18 cellular contexts compared by ENCODE assay signal in the genomic region with DNA sequence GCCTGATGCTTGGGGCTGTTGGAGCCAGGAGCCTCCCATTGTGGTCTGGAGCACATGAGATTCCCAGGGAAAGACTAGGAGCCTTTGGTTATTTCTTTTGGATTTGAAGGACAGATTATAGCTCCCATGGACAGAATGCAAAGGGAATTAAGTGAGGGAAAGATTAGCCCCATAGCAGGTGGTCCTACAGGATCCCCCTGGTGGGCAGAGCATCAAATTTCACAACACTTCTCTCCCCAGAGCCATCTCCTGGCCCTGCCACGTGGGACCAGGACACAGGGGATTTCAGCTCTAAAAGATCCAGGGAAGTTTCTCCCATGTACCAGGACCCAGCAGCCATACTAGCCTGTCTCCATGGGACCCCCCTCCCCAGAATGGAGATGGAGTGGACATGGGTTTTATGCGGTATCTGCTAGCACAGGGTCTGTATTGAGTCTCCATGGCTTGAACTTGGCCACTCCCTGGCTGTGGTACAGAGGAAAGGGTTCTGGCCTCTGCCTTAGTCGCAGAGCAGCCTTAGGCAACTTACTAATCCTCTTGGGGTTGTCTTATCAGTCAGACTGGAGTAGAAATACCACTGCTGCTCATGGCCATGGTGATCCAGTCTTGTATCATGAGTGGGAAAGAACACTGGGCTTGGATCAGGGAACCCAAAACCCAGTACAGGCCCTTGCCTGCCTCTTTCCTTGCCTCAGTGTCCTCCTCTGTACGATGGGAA.
"Had no signal": no experiment of that assay in that cellular context is flagged by ENCODE, and none has a peak within 500 bp of the region (broad histone marks: within the 10 kb centered on the region; RNA-seq: fewer than 3 reads in every experiment).

No MANE protein-coding gene starts in this region.

- H3K79me2 ChIP-seq: parathyroid adenoma had no signal

- ATAC-seq: activated CD4-positive, CD25-positive, alpha-beta regulatory T cell treated with anti-CD3 and anti-CD28 coated beads, Interleukin-2, amount 50 U/mL, for 24 hours; heart left ventricle; stimulated activated naive CD8-positive, alpha-beta T cell treated with anti-CD3 and anti-CD28 coated beads, Interleukin-15, amount 100 ng/mL, for 72 hours; T-helper 17 cell; upper lobe of right lung had no signal

- H3K27ac ChIP-seq: breast epithelium, esophagus squamous epithelium, heart left ventricle, left ventricle myocardium inferior, parathyroid adenoma, testis, upper lobe of right lung had no signal

- H3K4me3 ChIP-seq: breast epithelium, esophagus squamous epithelium, heart left ventricle, left ventricle myocardium inferior, testis, upper lobe of right lung had no signal

- H3K36me3 ChIP-seq: breast epithelium, esophagus squamous epithelium, heart left ventricle, left ventricle myocardium inferior, upper lobe of right lung had no signal

- H2AFZ ChIP-seq: parathyroid adenoma had no signal

- FAIRE-seq: kidney had no signal

- H3K27ac Mint-ChIP-seq: activated naive CD8-positive, alpha-beta T cell; T-helper 17 cell had no signal

- H3K4me3 Mint-ChIP-seq: activated naive CD8-positive, alpha-beta T cell; stimulated activated naive CD8-positive, alpha-beta T cell treated with anti-CD3 and anti-CD28 coated beads, Interleukin-15, amount 100 ng/mL, for 72 hours; T-helper 17 cell had no signal

- H3K27me3 ChIP-seq: breast epithelium, esophagus squamous epithelium, heart left ventricle, testis, upper lobe of right lung had no signal

- H3K4me1 ChIP-seq: breast epithelium, esophagus squamous epithelium, heart left ventricle, left ventricle myocardium inferior, parathyroid adenoma, testis, upper lobe of right lung had no signal

- H3K27me3 Mint-ChIP-seq: activated naive CD8-positive, alpha-beta T cell; stimulated activated naive CD8-positive, alpha-beta T cell treated with anti-CD3 and anti-CD28 coated beads, Interleukin-15, amount 100 ng/mL, for 72 hours had no signal

- H3K9me3 Mint-ChIP-seq: stimulated activated naive CD8-positive, alpha-beta T cell treated with anti-CD3 and anti-CD28 coated beads, Interleukin-15, amount 100 ng/mL, for 72 hours had no signal

- H3K9ac ChIP-seq: parathyroid adenoma had no signal

- H3K36me3 Mint-ChIP-seq: activated naive CD8-positive, alpha-beta T cell had no signal

- H3K9me3 ChIP-seq: breast epithelium, esophagus squamous epithelium, heart left ventricle, left ventricle myocardium inferior, testis, upper lobe of right lung had no signal

- DNase-seq: activated CD4-positive, alpha-beta T cell treated with anti-CD3 and anti-CD28 coated beads, Interleukin-2, amount 50 U/mL, for 48 hours; activated gamma-delta T cell; activated T-cell treated with anti-CD3 and anti-CD28 coated beads, Interleukin-2, amount 50 U/mL, for 48 hours; anterior cingulate cortex; esophagus squamous epithelium; foreskin melanocyte; heart left ventricle; kidney; left ventricle myocardium inferior; stimulated activated CD4-positive, alpha-beta T cell treated with anti-CD3 and anti-CD28 coated beads, Interleukin-4, amount 100 ng/mL, for 4 hours; stimulated activated naive CD8-positive, alpha-beta T cell treated with anti-CD3 and anti-CD28 coated beads, Interleukin-15, amount 100 ng/mL, for 72 hours; T-helper 17 cell; testis; upper lobe of right lung had no signal
